ENCODE assay signal across 13 cellular contexts in genomic region chr12:68483592-68484373, GRCh38.
DNase-seq lines count a peak whose midpoint lies in the region; ATAC-seq and TF ChIP-seq lines count a peak whose summit lies in the region.
"Had no signal": no experiment of that assay in that cellular context is flagged by ENCODE, and none has a peak within 500 bp of the region (broad histone marks: within the 10 kb centered on the region; RNA-seq: fewer than 3 reads in every experiment).

No MANE protein-coding gene starts in this region.

- ATAC-seq in HG02571 (IDR thresholded peaks at IDR 0.05; ENCODE audit: unreplicated experiment): no peak
- ATAC-seq: body of pancreas, gastroesophageal sphincter had no signal

- H3K4me3 Mint-ChIP-seq in type B pancreatic cell: no peak overlapping the region

- no peaks in the 10 kb centered on the region for H3K9me3 Mint-ChIP-seq in type B pancreatic cell

- peak; percentile 31 for DNase-seq in GM03348 (ENCODE audit: low spot score)
- DNase-seq in LHCN-M2 (ENCODE audit: low read depth): peak; percentile 22
- peak; percentile 65 for DNase-seq in amniotic epithelial cell (ENCODE audit: low read depth)
- DNase-seq in iris pigment epithelial cell (ENCODE audit: low read depth): peak; percentile 83
- no peak for DNase-seq in type B pancreatic cell (ENCODE audit: extremely low spot score, unreplicated experiment)
- DNase-seq in stimulated activated CD4-positive, alpha-beta T cell treated with anti-CD3 and anti-CD28 coated beads, Interleukin-15, amount 100 ng/mL, for 24 hours: no peak
- DNase-seq: body of pancreas, Karpas-422, left ventricle myocardium inferior, NCI-H524 treated with DMSO at 0.1 percent for 48 hours, tibial artery had no signal

- no peaks in the 10 kb centered on the region for H3K36me3 Mint-ChIP-seq in type B pancreatic cell

- peaks cover 11% of the 10 kb centered on the region for H3K4me1 Mint-ChIP-seq in type B pancreatic cell (ENCODE audit: unreplicated experiment)

- TF ChIP-seq CTCF in type B pancreatic cell (conservative IDR thresholded peaks at IDR 0.05): no peak

- no peaks in the 10 kb centered on the region for H3K27me3 Mint-ChIP-seq in type B pancreatic cell

- H3K27ac Mint-ChIP-seq in type B pancreatic cell: no peak overlapping the region

Comparison
In these comparisons a context has a peak if more than half of its experiments do, and no peak if none do; other contexts are left out.
1. DNase-seq: peak in GM03348 (single experiment), LHCN-M2 (single experiment), amniotic epithelial cell (single experiment) and iris pigment epithelial cell (single experiment); none in type B pancreatic cell (single experiment) and stimulated activated CD4-positive, alpha-beta T cell treated with anti-CD3 and anti-CD28 coated beads, Interleukin-15, amount 100 ng/mL, for 24 hours (single experiment).